Comparison of ENCODE assay signal across 9 cellular contexts in genomic region chr11:706957-707816, GRCh38. TPM values are rescaled to one million over a fixed set of nuclear protein-coding genes. Genes with fewer than 3 reads are reported as not detected.
DNase-seq lines count a peak whose midpoint lies in the region; ATAC-seq and TF ChIP-seq lines count a peak whose summit lies in the region.
"Had no signal": no experiment of that assay in that cellular context is flagged by ENCODE, and none has a peak within 500 bp of the region (broad histone marks: within the 10 kb centered on the region; RNA-seq: fewer than 3 reads in every experiment).

No MANE protein-coding gene starts in this region.

- H3K27ac ChIP-seq in SJCRH30 (peak overlapping the region; percentile 60), heart left ventricle (peak overlapping the region in 6 of 12 donors; percentile 23 to 78 (median 46)), psoas muscle (no peak overlapping the region)

- H3K27me3 ChIP-seq in SJCRH30 = no peaks in the 10 kb centered on the region
- peaks cover 0 to 51% (median 14%) of the 10 kb centered on the region in 9 donors for H3K27me3 ChIP-seq in heart left ventricle
- peaks cover 0 to 47% (median 20%) of the 10 kb centered on the region in 3 donors for H3K27me3 ChIP-seq in psoas muscle (ENCODE audit: insufficient read depth in 3 of 3, low read length in 2 of 3)

- H3K9me3 ChIP-seq in SJCRH30 (replicated peaks) = no peaks in the 10 kb centered on the region
- H3K9me3 ChIP-seq in heart left ventricle = no peaks in the 10 kb centered on the region
- H3K9me3 ChIP-seq in psoas muscle = no peaks in the 10 kb centered on the region

- peaks cover 34% of the 10 kb centered on the region for H3K4me1 ChIP-seq in SJCRH30
- peaks cover 0 to 38% (median 17%) of the 10 kb centered on the region in 12 donors for H3K4me1 ChIP-seq in heart left ventricle
- peaks cover 10% of the 10 kb centered on the region for H3K4me1 ChIP-seq in psoas muscle

- DNase-seq in D341Med (ENCODE audit: low spot score) (peak; percentile 42), SJCRH30 (no peak), heart left ventricle (peak in 2 of 5 donors; percentile 11 to 62), psoas muscle (peak in 1 of 2 donors; percentile 29), NCI-H1694 (lab: John Stamatoyannopoulos, UW) (no peak)
- DNase-seq: effector memory CD4-positive, alpha-beta T cell had no signal

- intact Hi-C loops in heart left ventricle (cut with DNase I) (no loop called here), psoas muscle (cut with DNase I) (no loop called here)

- H3K36me3 ChIP-seq in SJCRH30 (no peaks in the 10 kb centered on the region), heart left ventricle (peaks cover 0 to 15% (median under 1%) of the 10 kb centered on the region in 9 donors), psoas muscle (ENCODE audit: insufficient read depth in 1 of 2, low read depth in 1 of 2) (peaks cover 0 to 6% of the 10 kb centered on the region in 2 donors)

- TF ChIP-seq CTCF in heart left ventricle (IDR thresholded peaks at IDR 0.05) = no peak
- TF ChIP-seq CTCF in psoas muscle (IDR thresholded peaks at IDR 0.05) = no peak

- TF ChIP-seq POLR2A in heart left ventricle (IDR thresholded peaks at IDR 0.05) = no peak

- peak in 2 of 4 donors; percentile 38 to 56 for ATAC-seq in heart left ventricle
- peak; percentile 9 to 30 (median 14) for ATAC-seq in psoas muscle
- ATAC-seq in GM18868 (IDR thresholded peaks at IDR 0.05; ENCODE audit: unreplicated experiment) = no peak
- no peak for ATAC-seq in HG02588 (IDR thresholded peaks at IDR 0.05; ENCODE audit: unreplicated experiment)
- no peak for ATAC-seq in HG03045 (IDR thresholded peaks at IDR 0.05; ENCODE audit: unreplicated experiment)

- H3K4me3 ChIP-seq in SJCRH30 (no peak overlapping the region), heart left ventricle (peak overlapping the region in 11 of 12 donors; percentile 22 to 61 (median 45)), psoas muscle (peak overlapping the region; percentile 43)

- 50 to 73% (median 60%) methylated on average over 18 to 30 of the region's 30 CpGs for WGBS in heart left ventricle, 4 donors
- WGBS in psoas muscle, 3 donors = 44 to 59% (median 54%) methylated on average over 16 to 30 of the region's 30 CpGs

RNA-seq across cellular contexts. Expression of gene EPS8L2, which starts 1.2 kb away (rescaled TPM):
- total RNA-seq in SJCRH30 (2014; rRNA removed; shearing (Covaris generic)) = 12.7 and 18.5 TPM in 2 replicates
- total RNA-seq in heart left ventricle = 10 to 100 TPM in 1 of 9 donors, 1 to 10 TPM in 7, under 1 TPM in 1; 0.72 to 15.5 (median 1.5) TPM
- polyA plus RNA-seq in heart left ventricle = 1 to 10 TPM; 1.5 to 2.6 TPM
- total RNA-seq in psoas muscle = 1 to 10 TPM in 3 of 4 donors, under 1 TPM in 1; 0.89 to 3.1 (median 1.5) TPM
- polyA plus RNA-seq in psoas muscle = under 1 TPM; 0.47 to 0.63 (median 0.56) TPM

RNA-seq across cellular contexts. Expression of gene TMEM80, which starts 11.6 kb away (rescaled TPM):
- 10.7 and 17.7 TPM in 2 replicates for total RNA-seq in SJCRH30 (2014; rRNA removed; shearing (Covaris generic))
- 10 to 100 TPM in 7 of 9 donors, 1 to 10 TPM in 2; 8.9 to 18.2 (median 15.0) TPM for total RNA-seq in heart left ventricle
- polyA plus RNA-seq in heart left ventricle = 10 to 100 TPM in 1 of 2 donors, 1 to 10 TPM in 1; 8.0 to 14.9 TPM
- total RNA-seq in psoas muscle = 10 to 100 TPM in 2 of 4 donors, 1 to 10 TPM in 2; 5.9 to 15.7 (median 9.7) TPM
- 10 to 100 TPM in 2 of 3 donors, 1 to 10 TPM in 1; 7.4 to 16.3 (median 10.1) TPM for polyA plus RNA-seq in psoas muscle

RNA-seq across cellular contexts. Expression of gene DEAF1, which starts 12.2 kb away (rescaled TPM):
- total RNA-seq in SJCRH30 (2014; rRNA removed; shearing (Covaris generic)) = 26.6 and 33.6 TPM in 2 replicates
- total RNA-seq in heart left ventricle (10 to 100 TPM; 11.8 to 25.6 (median 15.1) TPM), psoas muscle (10 to 100 TPM; 15.0 to 30.0 (median 21.0) TPM)
- polyA plus RNA-seq in heart left ventricle (10 to 100 TPM; 14.3 to 17.8 TPM), psoas muscle (10 to 100 TPM; 12.5 to 18.1 (median 15.3) TPM)

RNA-seq across cellular contexts. Expression of gene TALDO1, which starts 40.1 kb away (rescaled TPM):
- 107 and 108 TPM in 2 replicates for total RNA-seq in SJCRH30 (2014; rRNA removed; shearing (Covaris generic))
- total RNA-seq in heart left ventricle (100 to 1,000 TPM in 5 of 9 donors, 10 to 100 TPM in 4; 80.5 to 145 (median 105) TPM), psoas muscle (100 to 1,000 TPM in 1 of 4 donors, 10 to 100 TPM in 3; 77.7 to 140 (median 81.8) TPM)
- polyA plus RNA-seq in heart left ventricle (100 to 1,000 TPM in 1 of 2 donors, 10 to 100 TPM in 1; 66.9 to 123 TPM), psoas muscle (10 to 100 TPM; 58.7 to 77.6 (median 65.9) TPM)

Comparison
In these comparisons a context has a peak if more than half of its experiments do, and no peak if none do; other contexts are left out.
1. ATAC-seq: peak in psoas muscle (4 of 4); none in GM18868 (single experiment), HG02588 (single experiment) and HG03045 (single experiment).